16 cellular contexts compared by ENCODE assay signal in the genomic region with DNA sequence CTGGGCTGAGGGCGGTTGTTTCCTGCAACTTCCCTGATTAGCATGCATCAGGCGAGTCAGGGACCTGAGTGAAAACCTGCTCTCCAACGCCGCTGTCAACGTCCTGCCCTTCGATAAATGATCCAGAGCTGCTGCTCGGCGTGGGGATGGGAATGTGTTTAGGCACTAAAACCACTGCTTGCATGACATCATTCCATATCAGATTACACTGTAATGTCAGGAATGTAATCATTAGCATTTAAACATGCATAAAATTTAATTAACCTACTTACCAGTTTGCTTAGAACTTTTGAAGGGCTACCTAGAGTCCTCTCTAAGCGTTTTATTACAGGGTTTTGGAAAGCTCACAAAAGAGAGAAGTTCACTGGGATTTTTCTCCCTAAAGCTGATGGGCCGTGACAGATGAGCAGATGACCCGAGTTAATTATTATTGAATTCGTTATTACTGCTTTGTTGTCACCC.
DNase-seq lines count a peak whose midpoint lies in the region; ATAC-seq, FAIRE-seq and TF ChIP-seq lines count a peak whose summit lies in the region.
"Had no signal": no experiment of that assay in that cellular context is flagged by ENCODE, and none has a peak within 500 bp of the region (broad histone marks: within the 10 kb centered on the region; RNA-seq: fewer than 3 reads in every experiment).

No MANE protein-coding gene starts in this region.

- in situ Hi-C loops in HepG2 (cut with HindIII; ENCODE audit: extremely low pct_ligation_motif_present, low pct_unique_long_range_greater_than_20kb) = no loop called here

- no peak overlapping the region for H3K4me2 ChIP-seq in HepG2 (ENCODE audit: low read depth, low read length)

- no peaks in the 10 kb centered on the region for H3K79me2 ChIP-seq in HepG2 (ENCODE audit: insufficient read depth, low read length)

- intact Hi-C loops in HepG2 (cut with micrococcal nuclease; ENCODE audit: unreplicated experiment) (no loop called here), right lobe of liver (cut with DNase I) (no loop called here), left ventricle myocardium inferior (cut with micrococcal nuclease) (no loop called here), MCF 10A (cut with micrococcal nuclease) (no loop called here)

- H3K36me3 Mint-ChIP-seq in nephron progenitor cell (ENCODE audit: low read depth) (no peaks in the 10 kb centered on the region), MCF 10A (ENCODE audit: insufficient read depth, unreplicated experiment) (no peaks in the 10 kb centered on the region)
- H3K36me3 Mint-ChIP-seq: naive thymus-derived CD8-positive, alpha-beta T cell had no signal

- WGBS in HepG2 (ENCODE audit: low lambda C conversion rate) = 37% methylated on average over 11 of the region's 12 CpGs
- 48% methylated on average over 11 of the region's 12 CpGs for WGBS in right lobe of liver (ENCODE audit: insufficient coverage, low coverage, low lambda C conversion rate, missing lambda C conversion rate)

- no peak overlapping the region for H3K9ac ChIP-seq in HepG2 (ENCODE audit: insufficient read depth, low read depth, low read length)

- TF ChIP-seq EP300 in HepG2 (IDR thresholded peaks at IDR 0.05; ENCODE audit: low read depth in 2 of 2, low read length in 2 of 2) (no peak), HepG2 (CRISPR knock-in tag; IDR thresholded peaks at IDR 0.05; ENCODE audit: borderline replicate concordance) (no peak)

- H3K27ac ChIP-seq in HepG2 (ENCODE audit: extremely low read length, insufficient read depth, low read length) (no peak overlapping the region), right lobe of liver (no peak overlapping the region), left ventricle myocardium inferior (replicated peaks) (peak overlapping the region; percentile 58)
- H3K27ac ChIP-seq: colonic mucosa had no signal

- CTCF ChIA-PET in HepG2 (lab: Yijun Ruan, JAX; ENCODE audit: low intra/inter-chr PET ratio, low total read pairs) = no interaction called here
- CTCF ChIA-PET in MCF 10A (lab: Yijun Ruan, JAX) = no interaction called here

- H2AFZ ChIP-seq in HepG2 (ENCODE audit: low read length) = no peak overlapping the region

- H3K9me3 ChIP-seq in HepG2 (ENCODE audit: low read length) = no peaks in the 10 kb centered on the region
- H3K9me3 ChIP-seq in right lobe of liver = no peaks in the 10 kb centered on the region
- no peaks in the 10 kb centered on the region for H3K9me3 ChIP-seq in left ventricle myocardium inferior (replicated peaks)
- H3K9me3 ChIP-seq: Caco-2, colonic mucosa had no signal

- FAIRE-seq in HepG2 (lab: Jason Lieb, UNC) = no peak
- FAIRE-seq: islet of Langerhans had no signal

- H3K4me3 ChIP-seq in HepG2 (replicated peaks in 1 of 3; ENCODE audit: insufficient read depth in 1 of 3, low read depth in 2 of 3, low read length in 3 of 3) = no peak overlapping the region
- no peak overlapping the region for H3K4me3 ChIP-seq in right lobe of liver
- H3K4me3 ChIP-seq in left ventricle myocardium inferior = peak overlapping the region; percentile 48
- H3K4me3 ChIP-seq: colonic mucosa had no signal

- H3K27me3 ChIP-seq in HepG2 (ENCODE audit: control insufficient read depth in 1 of 2, insufficient read depth in 2 of 2, low read length in 2 of 2) = peaks cover 0 to 23% of the 10 kb centered on the region in 2 experiments; a peak in 2 of 5 replicates
- H3K27me3 ChIP-seq in right lobe of liver = no peaks in the 10 kb centered on the region
- peaks cover 28% of the 10 kb centered on the region for H3K27me3 ChIP-seq in left ventricle myocardium inferior (ENCODE audit: low read depth)
- H3K27me3 ChIP-seq: colonic mucosa had no signal

- H3K4me3 Mint-ChIP-seq in nephron progenitor cell (peak overlapping the region; percentile 79), MCF 10A (ENCODE audit: unreplicated experiment) (no peak overlapping the region)
- H3K4me3 Mint-ChIP-seq in stimulated activated naive CD8-positive, alpha-beta T cell treated with anti-CD3 and anti-CD28 coated beads, Interleukin-15, amount 100 ng/mL, for 72 hours = no peak overlapping the region
- H3K4me3 Mint-ChIP-seq: naive thymus-derived CD8-positive, alpha-beta T cell; T-helper 2 cell treated with Interferon-gamma antibody and Interleukin-4, amounts not matched to agents 5 μg/mL and 100 μg/mL, for 36 hours had no signal

- H3K4me1 ChIP-seq in HepG2 (ENCODE audit: insufficient read depth, low read length) (no peaks in the 10 kb centered on the region), right lobe of liver (no peaks in the 10 kb centered on the region), left ventricle myocardium inferior (no peaks in the 10 kb centered on the region)
- H3K4me1 ChIP-seq: Caco-2, colonic mucosa had no signal

- TF ChIP-seq CTCF in HepG2 (CRISPR knock-in tag; IDR thresholded peaks at IDR 0.05) (no peak), right lobe of liver (IDR thresholded peaks at IDR 0.05) (no peak), left ventricle myocardium inferior (IDR thresholded peaks at IDR 0.05; ENCODE audit: borderline replicate concordance) (no peak), nephron progenitor cell (IDR thresholded peaks at IDR 0.05) (no peak), MCF 10A (IDR thresholded peaks at IDR 0.05; ENCODE audit: unreplicated experiment) (no peak)

- H4K20me1 ChIP-seq in HepG2 (ENCODE audit: insufficient read depth, low read length) = no peaks in the 10 kb centered on the region

- no peak for TF ChIP-seq POLR2A in HepG2 (IDR thresholded peaks at IDR 0.05; ENCODE audit: insufficient read depth in 1 of 2, low read depth in 2 of 2, low read length in 2 of 2)
- TF ChIP-seq POLR2A in right lobe of liver (IDR thresholded peaks at IDR 0.05) = no peak

- H3K9me3 Mint-ChIP-seq in nephron progenitor cell (no peaks in the 10 kb centered on the region), MCF 10A (ENCODE audit: unreplicated experiment) (peaks cover 51% of the 10 kb centered on the region)
- no peaks in the 10 kb centered on the region for H3K9me3 Mint-ChIP-seq in stimulated activated naive CD8-positive, alpha-beta T cell treated with anti-CD3 and anti-CD28 coated beads, Interleukin-15, amount 100 ng/mL, for 72 hours

- H3K27ac Mint-ChIP-seq in nephron progenitor cell (peak overlapping the region; percentile 77), MCF 10A (ENCODE audit: low read depth, unreplicated experiment) (no peak overlapping the region)
- H3K27ac Mint-ChIP-seq in stimulated activated naive CD8-positive, alpha-beta T cell treated with anti-CD3 and anti-CD28 coated beads, Interleukin-15, amount 100 ng/mL, for 72 hours = no peak overlapping the region
- H3K27ac Mint-ChIP-seq: naive thymus-derived CD8-positive, alpha-beta T cell; T-helper 2 cell treated with Interferon-gamma antibody and Interleukin-4, amounts not matched to agents 5 μg/mL and 100 μg/mL, for 36 hours had no signal

- no peaks in the 10 kb centered on the region for H3K36me3 ChIP-seq in HepG2 (replicated peaks in 1 of 2; ENCODE audit: control insufficient read depth in 1 of 2, insufficient read depth in 2 of 2, low read length in 2 of 2)
- no peaks in the 10 kb centered on the region for H3K36me3 ChIP-seq in right lobe of liver
- no peaks in the 10 kb centered on the region for H3K36me3 ChIP-seq in left ventricle myocardium inferior
- H3K36me3 ChIP-seq: colonic mucosa had no signal

- peaks cover 9% of the 10 kb centered on the region for H3K27me3 Mint-ChIP-seq in nephron progenitor cell (ENCODE audit: low read depth, poor library complexity)
- H3K27me3 Mint-ChIP-seq in MCF 10A (ENCODE audit: insufficient read depth, unreplicated experiment) = no peaks in the 10 kb centered on the region
- H3K27me3 Mint-ChIP-seq in stimulated activated naive CD8-positive, alpha-beta T cell treated with anti-CD3 and anti-CD28 coated beads, Interleukin-15, amount 100 ng/mL, for 72 hours = no peaks in the 10 kb centered on the region

- ATAC-seq in HepG2 (no peak), right lobe of liver (no peak), HG02759 (IDR thresholded peaks at IDR 0.05; ENCODE audit: unreplicated experiment) (no peak)
- ATAC-seq in stimulated activated naive CD8-positive, alpha-beta T cell treated with anti-CD3 and anti-CD28 coated beads, Interleukin-15, amount 100 ng/mL, for 72 hours = no peak
- ATAC-seq: naive thymus-derived CD8-positive, alpha-beta T cell had no signal

- TF ChIP-seq RAD21 in HepG2 (CRISPR knock-in tag; IDR thresholded peaks at IDR 0.05) = no peak

- no TSS peak for BruUV-seq in HepG2 (replicated peaks; lab: Mats Ljungman, UMichigan)
- BruUV-seq in MCF 10A (replicated peaks; lab: Mats Ljungman, UMichigan) = no TSS peak

- POLR2A ChIA-PET in HepG2 (lab: Yijun Ruan, JAX) (no interaction called here), MCF 10A (lab: Yijun Ruan, JAX) (no interaction called here)

- no peak for DNase-seq in HepG2 (ENCODE audit: low spot score)
- no peak for DNase-seq in right lobe of liver
- no peak for DNase-seq in left ventricle myocardium inferior
- peak; percentile 41 for DNase-seq in nephron progenitor cell
- no peak for DNase-seq in MCF 10A (ENCODE audit: unreplicated experiment)
- no peak for DNase-seq in T-helper 2 cell
- DNase-seq in stimulated activated naive CD8-positive, alpha-beta T cell treated with anti-CD3 and anti-CD28 coated beads, Interleukin-15, amount 100 ng/mL, for 72 hours = no peak
- DNase-seq: activated CD4-positive, alpha-beta T cell treated with anti-CD3 and anti-CD28 coated beads, Interleukin-2, amount 50 U/mL, for 1 hour; amniotic stem cell; Caco-2; colonic mucosa; naive thymus-derived CD8-positive, alpha-beta T cell; RPMI8226 had no signal

- peaks cover 41% of the 10 kb centered on the region for H3K4me1 Mint-ChIP-seq in nephron progenitor cell
- H3K4me1 Mint-ChIP-seq in MCF 10A (ENCODE audit: insufficient read depth, unreplicated experiment) = no peaks in the 10 kb centered on the region
- no peaks in the 10 kb centered on the region for H3K4me1 Mint-ChIP-seq in stimulated activated naive CD8-positive, alpha-beta T cell treated with anti-CD3 and anti-CD28 coated beads, Interleukin-15, amount 100 ng/mL, for 72 hours
- H3K4me1 Mint-ChIP-seq: naive thymus-derived CD8-positive, alpha-beta T cell had no signal

TF ChIP-seq in HepG2, 621 proteins besides CTCF, POLR2A, EP300 and RAD21:
- TF ChIP-seq ATF7 (IDR thresholded peaks at IDR 0.05) (peak; percentile 64), ATF7 (CRISPR knock-in tag; IDR thresholded peaks at IDR 0.05) (no peak), ARHGAP35 (CRISPR knock-in tag; IDR thresholded peaks at IDR 0.05; ENCODE audit: borderline replicate concordance) (no peak)
